8 cellular contexts compared by ENCODE assay signal in the genomic region with DNA sequence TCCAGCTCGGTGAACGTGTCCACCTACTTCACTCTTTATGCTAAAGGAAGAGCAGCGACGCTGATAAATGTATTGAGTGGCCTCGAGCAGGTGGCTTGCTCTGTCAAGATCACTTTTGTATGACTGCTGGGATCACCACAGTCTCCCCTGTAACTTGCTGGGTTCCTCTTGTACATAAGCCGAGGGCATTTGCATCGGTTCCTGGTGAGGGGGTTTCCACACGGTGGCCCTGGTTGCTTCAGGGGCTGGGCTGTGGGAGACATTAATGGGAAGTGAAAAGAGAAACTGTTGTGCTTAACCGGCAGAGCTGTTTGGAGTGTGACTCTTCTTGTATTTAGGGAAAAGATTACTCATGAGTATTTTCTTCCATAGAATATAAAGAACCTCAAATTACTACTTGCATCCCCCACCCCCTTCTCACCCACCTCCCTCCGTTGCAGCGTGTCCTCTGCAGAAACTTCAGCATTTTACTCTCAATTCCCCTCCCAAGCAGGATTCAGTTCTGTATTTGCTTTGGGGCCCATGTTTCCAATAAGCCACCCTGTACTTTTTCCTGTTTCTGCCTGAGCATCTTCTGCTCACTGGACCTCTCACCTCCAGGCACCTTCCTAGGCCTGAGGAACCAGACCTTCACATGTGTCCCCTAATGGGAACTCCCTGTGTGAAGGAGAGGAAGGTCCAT.
A peak's percentile ranks its signal among the peaks of the same experiment; 100 is the strongest.
DNase-seq lines count a peak whose midpoint lies in the region; ATAC-seq and TF ChIP-seq lines count a peak whose summit lies in the region.

No MANE protein-coding gene starts in this region.

- TF ChIP-seq POLR2A in esophagus muscularis mucosa (IDR thresholded peaks at IDR 0.05; ENCODE audit: low read depth): no peak

- peak overlapping the region; percentile 45 for H3K4me3 Mint-ChIP-seq in activated CD4-positive, alpha-beta T cell treated with anti-CD3 and anti-CD28 coated beads for 36 hours

- no peaks in the 10 kb centered on the region for H3K9me3 ChIP-seq in esophagus muscularis mucosa

- H3K27ac Mint-ChIP-seq in activated CD4-positive, alpha-beta T cell treated with anti-CD3 and anti-CD28 coated beads for 36 hours: peak overlapping the region; percentile 95

- DNase-seq in activated CD4-positive, alpha-beta T cell treated with anti-CD3 and anti-CD28 coated beads for 36 hours: peak; percentile 88
- no peak for DNase-seq in activated CD4-positive, alpha-beta T cell treated with anti-CD3 and anti-CD28 coated beads, Interleukin-2, amount 50 U/mL, for 1 hour
- DNase-seq in SIG-M5 treated with dmso at 0.1 percent for 504 hours (lab: John Stamatoyannopoulos, UW; ENCODE audit: unreplicated experiment): peak; percentile 97
- no peak for DNase-seq in esophagus muscularis mucosa (ENCODE audit: extremely low spot score)
- DNase-seq in stimulated activated CD8-positive, alpha-beta memory T cell treated with anti-CD3 and anti-CD28 coated beads, Interleukin-12 subunit alpha, Interleukin-12 subunit beta, amount 100 ng/mL, for 24 hours (ENCODE audit: extremely low read depth): peak; percentile 43
- DNase-seq in iPS-NIHi7 (ENCODE audit: extremely low spot score): no peak
- no peak for DNase-seq in NCI-H526 treated with DMSO at 0.1 percent for 48 hours (lab: John Stamatoyannopoulos, UW)

- H3K27me3 Mint-ChIP-seq in activated CD4-positive, alpha-beta T cell treated with anti-CD3 and anti-CD28 coated beads for 36 hours: no peaks in the 10 kb centered on the region

- no peak overlapping the region for H3K4me3 ChIP-seq in esophagus muscularis mucosa

- intact Hi-C loops in activated CD4-positive, alpha-beta T cell treated with anti-CD3 and anti-CD28 coated beads for 36 hours (cut with DNase I, micrococcal nuclease): loop anchor here (1.0 to 5.0 kb wide), 15 partner anchors 24 to 290 kb away; a partner anchor contains a TSS
- intact Hi-C loops in esophagus muscularis mucosa (cut with DNase I): no loop called here

- CTCF ChIA-PET in activated CD4-positive, alpha-beta T cell treated with anti-CD3 and anti-CD28 coated beads for 36 hours (lab: Charles Lee): interaction anchor here (0.9 to 1.2 kb wide), 2 partner anchors 73 to 109 kb away, joined by 4 to 5 read pairs; no protein-coding TSS in a partner anchor

- peak; percentile 86 for ATAC-seq in activated CD4-positive, alpha-beta T cell treated with anti-CD3 and anti-CD28 coated beads for 36 hours
- ATAC-seq in HG02981 (IDR thresholded peaks at IDR 0.05; ENCODE audit: unreplicated experiment): peak; percentile 86

- peak overlapping the region; percentile 37 to 85 (median 76) for H3K27ac ChIP-seq in esophagus muscularis mucosa (replicated peaks in 1 of 4)

- H3K4me1 Mint-ChIP-seq in activated CD4-positive, alpha-beta T cell treated with anti-CD3 and anti-CD28 coated beads for 36 hours: peaks cover 77% of the 10 kb centered on the region

- H3K36me3 Mint-ChIP-seq in activated CD4-positive, alpha-beta T cell treated with anti-CD3 and anti-CD28 coated beads for 36 hours (ENCODE audit: low read depth): peaks cover 51% of the 10 kb centered on the region

- H3K4me1 ChIP-seq in esophagus muscularis mucosa: peaks cover 77 to 91% (median 84%) of the 10 kb centered on the region in 4 donors

- TF ChIP-seq EP300 in esophagus muscularis mucosa (IDR thresholded peaks at IDR 0.05): no peak

- no peak for TF ChIP-seq CTCF in esophagus muscularis mucosa (IDR thresholded peaks at IDR 0.05)

- no peaks in the 10 kb centered on the region for H3K27me3 ChIP-seq in esophagus muscularis mucosa

- 69% methylated on average over 11 of the region's 11 CpGs for WGBS in esophagus muscularis mucosa

- POLR2A ChIA-PET in activated CD4-positive, alpha-beta T cell treated with anti-CD3 and anti-CD28 coated beads for 36 hours (lab: Charles Lee): interaction anchor here (0.7 to 3.2 kb wide), 3 partner anchors 56 to 174 kb away, joined by 3 to 15 read pairs (median 6); no protein-coding TSS in a partner anchor

- H3K36me3 ChIP-seq in esophagus muscularis mucosa: peaks cover 0 to 11% (median 2%) of the 10 kb centered on the region in 4 donors

- no peaks in the 10 kb centered on the region for H3K9me3 Mint-ChIP-seq in activated CD4-positive, alpha-beta T cell treated with anti-CD3 and anti-CD28 coated beads for 36 hours (ENCODE audit: low read depth)

Comparison
In these comparisons a context has a peak if more than half of its experiments do, and no peak if none do; other contexts are left out.
1. DNase-seq: peak in activated CD4-positive, alpha-beta T cell treated with anti-CD3 and anti-CD28 coated beads for 36 hours (single experiment), SIG-M5 treated with dmso at 0.1 percent for 504 hours (single experiment) and stimulated activated CD8-positive, alpha-beta memory T cell treated with anti-CD3 and anti-CD28 coated beads, Interleukin-12 subunit alpha, Interleukin-12 subunit beta, amount 100 ng/mL, for 24 hours (single experiment); none in activated CD4-positive, alpha-beta T cell treated with anti-CD3 and anti-CD28 coated beads, Interleukin-2, amount 50 U/mL, for 1 hour (single experiment), esophagus muscularis mucosa (single experiment), iPS-NIHi7 (single experiment) and NCI-H526 treated with DMSO at 0.1 percent for 48 hours (single experiment).